In genomic region chr19:28823338-28823961, GRCh38 we compare ENCODE assay signal across 21 cellular contexts.
DNase-seq lines count a peak whose midpoint lies in the region; ATAC-seq, FAIRE-seq and TF ChIP-seq lines count a peak whose summit lies in the region.
"Had no signal": no experiment of that assay in that cellular context is flagged by ENCODE, and none has a peak within 500 bp of the region (broad histone marks: within the 10 kb centered on the region; RNA-seq: fewer than 3 reads in every experiment).

No MANE protein-coding gene starts in this region.

- peaks cover 22% of the 10 kb centered on the region for H3K4me1 ChIP-seq in HUES6 (ENCODE audit: control insufficient read depth, insufficient read depth, low read length)
- H3K4me1 ChIP-seq in H1 (replicated peaks in 1 of 4; ENCODE audit: control insufficient read depth in 3 of 4, insufficient read depth in 4 of 4, low read length in 3 of 4), result peaks cover 7 to 16% (median 13%) of the 10 kb centered on the region in 4 experiments
- no peaks in the 10 kb centered on the region for H3K4me1 ChIP-seq in thyroid gland

- POLR2A ChIA-PET in H1 (lab: Charles Lee; ENCODE audit: partially characterized antibody), result no interaction called here

- TF ChIP-seq POLR2A in H1 (IDR thresholded peaks at IDR 0.05; ENCODE audit: control extremely low read depth in 1 of 2, low read depth in 2 of 2, low read length in 2 of 2), result no peak
- no peak for TF ChIP-seq POLR2A in thyroid gland (IDR thresholded peaks at IDR 0.05)

- peak overlapping the region; percentile 25; the same call in 1 of the 2 replicates for H3K4me3 ChIP-seq in HUES6 (ENCODE audit: low read depth, low read length)
- peak overlapping the region in 1 of 4 experiments; percentile 20; a peak in 1 of 8 replicates for H3K4me3 ChIP-seq in H1 (ENCODE audit: extremely low read depth in 1 of 4, insufficient read depth in 2 of 4, low read depth in 3 of 4, low read length in 4 of 4)
- no peak overlapping the region for H3K4me3 ChIP-seq in thyroid gland (replicated peaks in 1 of 3)
- H3K4me3 ChIP-seq: SK-N-MC had no signal

- no peaks in the 10 kb centered on the region for H3K79me1 ChIP-seq in H1 (ENCODE audit: low read depth, low read length)

- CTCF ChIA-PET in H1 (lab: Charles Lee; ENCODE audit: partially characterized antibody), result interaction anchor here (1.4 kb wide), 1 partner anchor 52 kb away, joined by 4 read pairs; no protein-coding TSS in a partner anchor

- H3K23ac ChIP-seq in H1 (ENCODE audit: insufficient read length), result no peak overlapping the region

- no peak for TF ChIP-seq RAD21 in H1 (IDR thresholded peaks at IDR 0.05 in 1 of 2, conservative IDR thresholded peaks at IDR 0.05 in 1 of 2; ENCODE audit: low read depth in 2 of 2, low read length in 2 of 2)

- peak; percentile 66 for FAIRE-seq in H1 (lab: Jason Lieb, UNC)
- FAIRE-seq: GM12892, H54 had no signal

- no peaks in the 10 kb centered on the region for H3K9me3 ChIP-seq in HUES6 (ENCODE audit: control insufficient read depth, insufficient read depth, low read depth, low read length)
- H3K9me3 ChIP-seq in H1 (ENCODE audit: insufficient read depth in 2 of 2, low read depth in 1 of 2, low read length in 1 of 2), result no peaks in the 10 kb centered on the region
- H3K9me3 ChIP-seq in thyroid gland, result no peaks in the 10 kb centered on the region

- peak; percentile 23 for DNase-seq in Daoy (ENCODE audit: low read depth)
- peak in 1 of 2 experiments; percentile 15 for DNase-seq in H1 (ENCODE audit: low read depth in 1 of 2, low spot score in 2 of 2)
- DNase-seq in iPS-NIHi7 (ENCODE audit: extremely low spot score), result peak; percentile 57
- DNase-seq in SHP77 (lab: John Stamatoyannopoulos, UW), result no peak
- DNase-seq in thyroid gland, result no peak
- DNase-seq: 8988T; Calu3; CD4-positive, alpha-beta memory T cell; DMS79 treated with DMSO at 0.1 percent for 48 hours; MV-4-11; NCI-H1417; NCI-H187 treated with DMSO at 0.1 percent for 48 hours; NCI-H2171 treated with DMSO at 0.1 percent for 48 hours; NCI-H748 treated with DMSO at 0.1 percent for 48 hours; PC-3 had no signal

- H3K27me3 ChIP-seq in HUES6 (ENCODE audit: control insufficient read depth, insufficient read depth, low read length) (no peaks in the 10 kb centered on the region), H1 (replicated peaks in 1 of 4; ENCODE audit: control insufficient read depth in 3 of 4, extremely low read depth in 1 of 4, insufficient read depth in 3 of 4, low read length in 3 of 4) (peaks cover 0 to 2% (median 0%) of the 10 kb centered on the region in 4 experiments; a peak in 1 of 7 replicates), thyroid gland (no peaks in the 10 kb centered on the region)

- no peak for TF ChIP-seq EP300 in H1 (IDR thresholded peaks at IDR 0.05; ENCODE audit: borderline replicate concordance in 1 of 2, low read depth in 2 of 2, low read length in 2 of 2)

- intact Hi-C loops in thyroid gland (cut with DNase I), result no loop called here

- no peak for TF ChIP-seq CTCF in H1 (IDR thresholded peaks at IDR 0.05; ENCODE audit: control extremely low read depth in 1 of 3, insufficient read depth in 1 of 3, low read depth in 1 of 3, low read length in 3 of 3)
- no peak for TF ChIP-seq CTCF in thyroid gland (IDR thresholded peaks at IDR 0.05)

- no peak overlapping the region for H2AK5ac ChIP-seq in H1 (ENCODE audit: low read depth, low read length)

- H3K4ac ChIP-seq in H1 (replicated peaks; ENCODE audit: insufficient read length, low read depth, low read length), result peak overlapping the region; percentile 36

- H3K9ac ChIP-seq in HUES6 (ENCODE audit: low read length) (peak overlapping the region; percentile 31), H1 (replicated peaks in 1 of 4; ENCODE audit: extremely low read depth in 1 of 4, low read depth in 3 of 4, low read length in 3 of 4) (peak overlapping the region in 2 of 4 experiments; percentile 20; a peak in 2 of 7 replicates)

- H3K27ac ChIP-seq in HUES6 (ENCODE audit: low read depth, low read length), result peak overlapping the region; percentile 10; the same call in 1 of the 2 replicates
- H3K27ac ChIP-seq in H1 (ENCODE audit: low read depth, low read length), result peak overlapping the region; percentile 63; the same call in 1 of the 2 replicates
- H3K27ac ChIP-seq in thyroid gland, result no peak overlapping the region
- H3K27ac ChIP-seq: SK-N-MC had no signal

- no peaks in the 10 kb centered on the region for H3K36me3 ChIP-seq in HUES6 (ENCODE audit: control insufficient read depth, insufficient read depth, low read length)
- no peaks in the 10 kb centered on the region for H3K36me3 ChIP-seq in H1 (ENCODE audit: control insufficient read depth in 2 of 4, insufficient read depth in 4 of 4, low read length in 3 of 4)
- no peaks in the 10 kb centered on the region for H3K36me3 ChIP-seq in thyroid gland

- H3K14ac ChIP-seq in H1 (ENCODE audit: insufficient read length), result no peak overlapping the region

- H4K91ac ChIP-seq in H1 (replicated peaks; ENCODE audit: insufficient read length, low read length), result peak overlapping the region; percentile 87

- peak overlapping the region; percentile 65; the same call in 1 of the 2 replicates for H2BK15ac ChIP-seq in H1 (ENCODE audit: low read length)

- H2BK12ac ChIP-seq in H1 (ENCODE audit: low read depth, low read length), result peak overlapping the region; percentile 97

- peak overlapping the region; percentile 88 for H2BK5ac ChIP-seq in H1 (ENCODE audit: low read depth, low read length)

- peak overlapping the region; percentile 43 for H3K56ac ChIP-seq in H1 (replicated peaks; ENCODE audit: insufficient read length, low read depth, low read length)

- no peaks in the 10 kb centered on the region for H3K79me2 ChIP-seq in H1 (ENCODE audit: control insufficient read depth in 1 of 2, insufficient read depth in 2 of 2, low read length in 2 of 2)

- H3K18ac ChIP-seq in H1 (ENCODE audit: extremely low read depth, low read length), result peak overlapping the region; percentile 99

- peak overlapping the region; percentile 84 for H2AFZ ChIP-seq in H1 (ENCODE audit: low read length)

- 27% methylated on average over 11 of the region's 11 CpGs; no CpG with 5 or more reads in 1 of the 2 experiments for WGBS in H1 (ENCODE audit: extremely low coverage in 1 of 2, insufficient coverage in 1 of 2, insufficient read length in 1 of 2, insufficient replicate concordance in 2 of 2, low coverage in 1 of 2, low lambda C conversion rate in 2 of 2, missing lambda C conversion rate in 1 of 2), 2 experiments
- WGBS in thyroid gland, 2 donors, result 59 to 69% methylated on average over 11 of the region's 11 CpGs

- H2BK120ac ChIP-seq in H1 (replicated peaks; ENCODE audit: low read depth, low read length), result peak overlapping the region; percentile 70

- peaks cover 4% of the 10 kb centered on the region; the same call in 1 of the 2 replicates for H3K23me2 ChIP-seq in H1 (ENCODE audit: low read depth, low read length)

- H3K4me2 ChIP-seq in H1 (ENCODE audit: insufficient read depth in 1 of 2, low read depth in 2 of 2, low read length in 2 of 2), result peak overlapping the region; percentile 57 to 71

- H2BK20ac ChIP-seq in H1 (ENCODE audit: low read length), result peak overlapping the region; percentile 99

- ATAC-seq in HG03442 (IDR thresholded peaks at IDR 0.05; ENCODE audit: unreplicated experiment) (no peak), GM18520 (IDR thresholded peaks at IDR 0.05; ENCODE audit: unreplicated experiment) (no peak)
- ATAC-seq: PC-3 had no signal

- no peak overlapping the region for H4K8ac ChIP-seq in H1 (ENCODE audit: extremely low read depth, insufficient read depth, low read length)

- no peaks in the 10 kb centered on the region for H4K20me1 ChIP-seq in H1 (replicated peaks in 1 of 2; ENCODE audit: control insufficient read depth in 1 of 2, insufficient read depth in 2 of 2, low read length in 2 of 2)

- peak overlapping the region; percentile 48 for H4K5ac ChIP-seq in H1 (ENCODE audit: insufficient read length, low read depth, low read length)

TF ChIP-seq in H1, 55 proteins besides CTCF, POLR2A, EP300 and RAD21 (continues in another document):
- TF ChIP-seq HDAC2 (IDR thresholded peaks at IDR 0.05; ENCODE audit: borderline replicate concordance in 1 of 2, low read depth in 2 of 2, low read length in 2 of 2) (peak; percentile 22 to 55; a peak in 1 of 4 replicates), SP4 (IDR thresholded peaks at IDR 0.05; ENCODE audit: low read length) (no peak), MAX (IDR thresholded peaks at IDR 0.05) (0 out of 2 replicates have a peak, but pooled peaks have one; percentile 23), TBP (IDR thresholded peaks at IDR 0.05; ENCODE audit: low read depth, low read length) (peak; percentile 28; the same call in 1 of the 2 replicates), USF2 (IDR thresholded peaks at IDR 0.05; ENCODE audit: low read length) (no peak), TEAD4 (IDR thresholded peaks at IDR 0.05; ENCODE audit: low read depth, low read length) (no peak), GABPA (IDR thresholded peaks at IDR 0.05; ENCODE audit: borderline replicate concordance, insufficient read depth, low read length) (no peak), JUND (IDR thresholded peaks at IDR 0.05; ENCODE audit: low read length) (no peak), TAF1 (IDR thresholded peaks at IDR 0.05; ENCODE audit: low read depth, low read length) (0 out of 2 replicates have a peak, but pooled peaks have one; percentile 8), NRF1 (IDR thresholded peaks at IDR 0.05; ENCODE audit: low read depth, low read length) (no peak), CBX8 (IDR thresholded peaks at IDR 0.05; ENCODE audit: borderline replicate concordance, low read depth, low read length) (no peak), E2F6 (IDR thresholded peaks at IDR 0.05) (no peak; the same call in 1 of the 2 replicates), KDM1A (IDR thresholded peaks at IDR 0.05; ENCODE audit: borderline replicate concordance, low read length) (no peak), ASH2L (IDR thresholded peaks at IDR 0.05; ENCODE audit: low read length) (no peak)

Comparison
In these comparisons a context has a peak if more than half of its experiments do, and no peak if none do; other contexts are left out.
1. DNase-seq: peak in Daoy (single experiment) and iPS-NIHi7 (single experiment); none in SHP77 (0 of 2) and thyroid gland (0 of 2).
2. H3K27ac ChIP-seq: peak in HUES6 (single experiment) and H1 (single experiment); none in thyroid gland (0 of 3).